1 cellular context compared by ENCODE assay signal in the genomic region with DNA sequence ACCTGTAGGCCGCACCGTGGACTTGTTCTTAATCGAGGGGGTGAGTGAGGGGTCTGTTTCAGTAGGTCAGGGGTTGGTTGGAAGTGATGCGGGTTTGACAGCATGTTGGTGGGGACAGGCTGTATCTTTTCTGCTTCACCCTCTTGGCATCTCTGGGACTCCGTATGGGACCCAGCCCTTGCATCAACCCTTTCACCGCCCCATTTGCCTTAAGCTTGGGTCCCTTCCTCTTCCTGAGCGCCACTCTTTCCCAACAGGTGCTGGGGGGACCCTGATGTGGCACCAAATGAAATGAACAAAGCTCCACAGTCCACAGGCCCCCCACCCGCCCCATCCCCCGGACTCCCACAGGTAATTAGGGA.
TF ChIP-seq lines count a peak whose summit lies in the region.

No MANE protein-coding gene starts in this region.

TF ChIP-seq in K562, 482 proteins besides CTCF, POLR2A, EP300 and RAD21 (continues in another document):
- TF ChIP-seq MYC (IDR thresholded peaks at IDR 0.05; ENCODE audit: low read depth, low read length) = no peak
- 0 out of 2 replicates have a peak, but pooled peaks have one; percentile 26 for TF ChIP-seq MYC (CRISPR knock-in tag; IDR thresholded peaks at IDR 0.05; ENCODE audit: borderline replicate concordance, low read depth)
- TF ChIP-seq, protein P1, sequence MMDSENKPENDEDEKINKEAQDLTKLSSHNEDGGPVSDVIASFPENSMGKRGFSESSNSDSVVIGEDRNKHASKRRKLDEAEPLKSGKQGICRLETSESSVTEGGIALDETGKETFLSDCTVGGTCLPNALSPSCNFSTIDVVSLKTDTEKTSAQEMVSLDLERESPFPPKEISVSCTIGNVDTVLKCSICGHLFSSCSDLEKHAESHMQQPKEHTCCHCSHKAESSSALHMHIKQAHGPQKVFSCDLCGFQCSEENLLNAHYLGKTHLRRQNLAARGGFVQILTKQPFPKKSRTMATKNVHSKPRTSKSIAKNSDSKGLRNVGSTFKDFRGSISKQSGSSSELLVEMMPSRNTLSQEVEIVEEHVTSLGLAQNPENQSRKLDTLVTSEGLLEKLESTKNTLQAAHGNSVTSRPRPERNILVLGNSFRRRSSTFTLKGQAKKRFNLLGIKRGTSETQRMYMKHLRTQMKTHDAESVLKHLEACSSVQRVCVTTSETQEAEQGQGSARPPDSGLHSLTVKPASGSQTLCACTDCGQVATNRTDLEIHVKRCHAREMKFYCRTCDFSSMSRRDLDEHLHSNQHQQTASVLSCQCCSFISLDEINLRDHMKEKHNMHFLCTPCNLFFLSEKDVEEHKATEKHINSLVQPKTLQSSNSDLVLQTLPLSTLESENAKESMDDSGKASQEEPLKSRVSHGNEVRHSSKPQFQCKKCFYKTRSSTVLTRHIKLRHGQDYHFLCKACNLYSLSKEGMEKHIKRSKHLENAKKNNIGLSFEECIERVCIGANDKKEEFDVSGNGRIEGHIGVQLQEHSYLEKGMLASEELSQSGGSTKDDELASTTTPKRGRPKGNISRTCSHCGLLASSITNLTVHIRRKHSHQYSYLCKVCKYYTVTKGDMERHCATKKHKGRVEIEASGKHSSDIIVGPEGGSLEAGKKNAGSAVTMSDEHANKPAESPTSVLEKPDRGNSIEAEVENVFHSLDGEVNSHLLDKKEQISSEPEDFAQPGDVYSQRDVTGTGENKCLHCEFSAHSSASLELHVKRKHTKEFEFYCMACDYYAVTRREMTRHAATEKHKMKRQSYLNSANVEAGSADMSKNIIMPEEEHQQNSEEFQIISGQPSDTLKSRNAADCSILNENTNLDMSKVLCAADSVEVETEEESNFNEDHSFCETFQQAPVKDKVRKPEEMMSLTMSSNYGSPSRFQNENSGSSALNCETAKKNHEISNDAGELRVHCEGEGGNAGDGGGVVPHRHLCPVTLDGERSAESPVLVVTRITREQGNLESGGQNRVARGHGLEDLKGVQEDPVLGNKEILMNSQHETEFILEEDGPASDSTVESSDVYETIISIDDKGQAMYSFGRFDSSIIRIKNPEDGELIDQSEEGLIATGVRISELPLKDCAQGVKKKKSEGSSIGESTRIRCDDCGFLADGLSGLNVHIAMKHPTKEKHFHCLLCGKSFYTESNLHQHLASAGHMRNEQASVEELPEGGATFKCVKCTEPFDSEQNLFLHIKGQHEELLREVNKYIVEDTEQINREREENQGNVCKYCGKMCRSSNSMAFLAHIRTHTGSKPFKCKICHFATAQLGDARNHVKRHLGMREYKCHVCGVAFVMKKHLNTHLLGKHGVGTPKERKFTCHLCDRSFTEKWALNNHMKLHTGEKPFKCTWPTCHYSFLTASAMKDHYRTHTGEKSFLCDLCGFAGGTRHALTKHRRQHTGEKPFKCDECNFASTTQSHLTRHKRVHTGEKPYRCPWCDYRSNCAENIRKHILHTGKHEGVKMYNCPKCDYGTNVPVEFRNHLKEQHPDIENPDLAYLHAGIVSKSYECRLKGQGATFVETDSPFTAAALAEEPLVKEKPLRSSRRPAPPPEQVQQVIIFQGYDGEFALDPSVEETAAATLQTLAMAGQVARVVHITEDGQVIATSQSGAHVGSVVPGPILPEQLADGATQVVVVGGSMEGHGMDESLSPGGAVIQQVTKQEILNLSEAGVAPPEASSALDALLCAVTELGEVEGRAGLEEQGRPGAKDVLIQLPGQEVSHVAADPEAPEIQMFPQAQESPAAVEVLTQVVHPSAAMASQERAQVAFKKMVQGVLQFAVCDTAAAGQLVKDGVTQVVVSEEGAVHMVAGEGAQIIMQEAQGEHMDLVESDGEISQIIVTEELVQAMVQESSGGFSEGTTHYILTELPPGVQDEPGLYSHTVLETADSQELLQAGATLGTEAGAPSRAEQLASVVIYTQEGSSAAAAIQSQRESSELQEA (IDR thresholded peaks at IDR 0.05; ENCODE audit: low read depth) = peak; percentile 52; the same call in 1 of the 2 replicates
- no peak for TF ChIP-seq ZEB2 (IDR thresholded peaks at IDR 0.05)
- no peak for TF ChIP-seq HES1 (IDR thresholded peaks at IDR 0.05; ENCODE audit: low read depth)
- no peak for TF ChIP-seq BCLAF1 (IDR thresholded peaks at IDR 0.05; ENCODE audit: borderline replicate concordance in 1 of 2, control insufficient read depth in 1 of 2, low read depth in 2 of 2, low read length in 1 of 2)
- no peak for TF ChIP-seq HOXB6 (CRISPR knock-in tag; IDR thresholded peaks at IDR 0.05; ENCODE audit: borderline replicate concordance)
- TF ChIP-seq, protein P2, sequence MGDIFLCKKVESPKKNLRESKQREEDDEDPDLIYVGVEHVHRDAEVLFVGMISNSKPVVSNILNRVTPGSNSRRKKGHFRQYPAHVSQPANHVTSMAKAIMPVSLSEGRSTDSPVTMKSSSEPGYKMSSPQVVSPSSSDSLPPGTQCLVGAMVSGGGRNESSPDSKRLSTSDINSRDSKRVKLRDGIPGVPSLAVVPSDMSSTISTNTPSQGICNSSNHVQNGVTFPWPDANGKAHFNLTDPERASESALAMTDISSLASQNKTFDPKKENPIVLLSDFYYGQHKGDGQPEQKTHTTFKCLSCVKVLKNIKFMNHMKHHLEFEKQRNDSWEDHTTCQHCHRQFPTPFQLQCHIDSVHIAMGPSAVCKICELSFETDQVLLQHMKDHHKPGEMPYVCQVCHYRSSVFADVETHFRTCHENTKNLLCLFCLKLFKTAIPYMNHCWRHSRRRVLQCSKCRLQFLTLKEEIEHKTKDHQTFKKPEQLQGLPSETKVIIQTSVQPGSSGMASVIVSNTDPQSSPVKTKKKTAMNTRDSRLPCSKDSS (IDR thresholded peaks at IDR 0.05; ENCODE audit: low read depth, partially characterized antibody) = no peak
- TF ChIP-seq BDP1 (IDR thresholded peaks at IDR 0.05; ENCODE audit: insufficient read depth, insufficient read length) = no peak
- no peak for TF ChIP-seq ZNF212 (CRISPR knock-in tag; IDR thresholded peaks at IDR 0.05)
- TF ChIP-seq, protein P3, sequence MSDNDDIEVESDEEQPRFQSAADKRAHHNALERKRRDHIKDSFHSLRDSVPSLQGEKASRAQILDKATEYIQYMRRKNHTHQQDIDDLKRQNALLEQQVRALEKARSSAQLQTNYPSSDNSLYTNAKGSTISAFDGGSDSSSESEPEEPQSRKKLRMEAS (CRISPR knock-in tag; IDR thresholded peaks at IDR 0.05) = 0 out of 2 replicates have a peak, but pooled peaks have one; percentile 1
- TF ChIP-seq THRB (CRISPR knock-in tag; conservative IDR thresholded peaks at IDR 0.05) = no peak
- TF ChIP-seq ZNF512 (tag; IDR thresholded peaks at IDR 0.05) = no peak
- TF ChIP-seq CBFB (CRISPR knock-in tag; IDR thresholded peaks at IDR 0.05) = 0 out of 2 replicates have a peak, but pooled peaks have one; percentile 39
- TF ChIP-seq COPS2 (conservative IDR thresholded peaks at IDR 0.05) = no peak
- no peak for TF ChIP-seq ETV1 (tag; conservative IDR thresholded peaks at IDR 0.05; ENCODE audit: low read depth)
- TF ChIP-seq ZBTB40 (IDR thresholded peaks at IDR 0.05) = peak; percentile 45; the same call in 1 of the 2 replicates
- TF ChIP-seq ZBTB40 (CRISPR knock-in tag; IDR thresholded peaks at IDR 0.05) = no peak
